ENCODE assay signal across 29 cellular contexts in the genomic region with DNA sequence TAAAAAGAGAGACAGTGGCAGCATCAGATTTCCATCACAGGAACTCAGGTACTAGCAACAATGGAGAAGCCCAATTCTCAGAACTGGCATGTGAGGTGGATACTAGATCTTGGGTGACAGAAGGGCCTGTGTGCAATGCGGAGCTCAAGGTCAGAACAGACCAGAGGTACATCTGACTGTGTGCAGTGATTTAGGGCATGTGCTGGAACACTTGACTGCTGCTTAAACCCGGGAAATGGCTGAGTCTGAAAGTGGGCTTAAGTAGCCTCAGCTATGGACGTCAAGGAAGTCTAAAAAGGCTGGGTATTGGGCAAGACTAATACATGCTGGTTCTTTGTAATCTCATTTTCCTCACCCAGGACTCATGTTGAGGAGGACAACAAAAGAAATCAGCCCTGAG.
"Had no signal": no experiment of that assay in that cellular context is flagged by ENCODE, and none has a peak within 500 bp of the region (broad histone marks: within the 10 kb centered on the region; RNA-seq: fewer than 3 reads in every experiment).

No MANE protein-coding gene starts in this region.

- ATAC-seq: naive thymus-derived CD8-positive, alpha-beta T cell; natural killer cell treated with Interleukin-12 subunit alpha and Interleukin-12 subunit beta and Interleukin-15 and Interleukin-18, amount 100 ng/mL, for 72 hours; psoas muscle; right cardiac atrium; right lobe of liver; stimulated activated memory B cell treated with anti-CD40 and anti-IgM and Interleukin-4, amounts not matched to agents 10 μg/mL and 1 μg/mL and 100 μg/mL, for 72 hours; stimulated activated naive CD8-positive, alpha-beta T cell treated with anti-CD3 and anti-CD28 coated beads, Interleukin-15, amount 100 ng/mL, for 72 hours; stimulated activated naive CD8-positive, alpha-beta T cell treated with anti-CD3 and anti-CD28 coated beads, Interleukin-15, Interleukin-2, amounts not matched to agents 100 U/mL and 50 U/mL, for 24 hours had no signal

- H3K27me3 ChIP-seq: ovary, right lobe of liver, sigmoid colon, suprapubic skin, testis, tibial artery, transverse colon, vagina had no signal

- H3K9me3 ChIP-seq: ovary, psoas muscle, right lobe of liver, sigmoid colon, suprapubic skin, testis, tibial artery, transverse colon, vagina had no signal

- H3K36me3 ChIP-seq: ovary, right lobe of liver, sigmoid colon, suprapubic skin, tibial artery, transverse colon, vagina had no signal

- H2AFZ ChIP-seq: parathyroid adenoma had no signal

- H3K4me3 Mint-ChIP-seq: naive thymus-derived CD8-positive, alpha-beta T cell; natural killer cell treated with Interleukin-12 subunit alpha and Interleukin-12 subunit beta and Interleukin-15 and Interleukin-18, amount 100 ng/mL, for 72 hours; nephron progenitor cell; neural crest cell; stimulated activated memory B cell treated with anti-CD40 and anti-IgM and Interleukin-4, amounts not matched to agents 10 μg/mL and 1 μg/mL and 100 μg/mL, for 72 hours; stimulated activated naive CD8-positive, alpha-beta T cell treated with anti-CD3 and anti-CD28 coated beads, Interleukin-15, amount 100 ng/mL, for 72 hours; type B pancreatic cell had no signal

- H3K27ac ChIP-seq: ovary, parathyroid adenoma, psoas muscle, right lobe of liver, sigmoid colon, suprapubic skin, testis, tibial artery, transverse colon, vagina had no signal

- H3K9ac ChIP-seq: parathyroid adenoma had no signal

- H3K4me1 ChIP-seq: parathyroid adenoma, psoas muscle, right lobe of liver, sigmoid colon, suprapubic skin, vagina had no signal

- DNase-seq: naive thymus-derived CD8-positive, alpha-beta T cell; nephron progenitor cell; occipital lobe; ovary; posterior cingulate gyrus; psoas muscle; right lobe of liver; sigmoid colon; small intestine; stimulated activated CD4-positive, alpha-beta T cell treated with anti-CD3 and anti-CD28 coated beads, Interleukin-15, amount 100 ng/mL, for 24 hours; stimulated activated CD4-positive, alpha-beta T cell treated with anti-CD3 and anti-CD28 coated beads, Interleukin-2, amount 100 ng/mL, for 24 hours; stimulated activated CD4-positive, alpha-beta T cell treated with anti-CD3 and anti-CD28 coated beads, Interleukin-2, amount 100 ng/mL, for 48 hours; stimulated activated CD4-positive, alpha-beta T cell treated with anti-CD3 and anti-CD28 coated beads, Interleukin-4, amount 100 ng/mL, for 24 hours; stimulated activated naive CD4-positive, alpha-beta T cell; stimulated activated naive CD8-positive, alpha-beta T cell treated with anti-CD3 and anti-CD28 coated beads, Interleukin-15, amount 100 ng/mL, for 72 hours; stimulated activated naive CD8-positive, alpha-beta T cell treated with anti-CD3 and anti-CD28 coated beads, Interleukin-15, Interleukin-2, amounts not matched to agents 100 U/mL and 50 U/mL, for 24 hours; substantia nigra; testis; tibial artery; transverse colon had no signal

- H3K4me3 ChIP-seq: ovary, psoas muscle, right lobe of liver, sigmoid colon, suprapubic skin, testis, tibial artery, transverse colon, vagina had no signal

- H3K79me2 ChIP-seq: parathyroid adenoma had no signal

- H3K27ac Mint-ChIP-seq: natural killer cell treated with Interleukin-12 subunit alpha and Interleukin-12 subunit beta and Interleukin-15 and Interleukin-18, amount 100 ng/mL, for 72 hours; nephron progenitor cell; progenitor cell of endocrine pancreas; stimulated activated memory B cell treated with anti-CD40 and anti-IgM and Interleukin-4, amounts not matched to agents 10 μg/mL and 1 μg/mL and 100 μg/mL, for 72 hours; stimulated activated naive CD8-positive, alpha-beta T cell treated with anti-CD3 and anti-CD28 coated beads, Interleukin-15, amount 100 ng/mL, for 72 hours; type B pancreatic cell had no signal

- H3K36me3 Mint-ChIP-seq: stimulated activated memory B cell treated with anti-CD40 and anti-IgM and Interleukin-4, amounts not matched to agents 10 μg/mL and 1 μg/mL and 100 μg/mL, for 72 hours; type B pancreatic cell had no signal

- H3K9me3 Mint-ChIP-seq: naive thymus-derived CD8-positive, alpha-beta T cell; natural killer cell treated with Interleukin-12 subunit alpha and Interleukin-12 subunit beta and Interleukin-15 and Interleukin-18, amount 100 ng/mL, for 72 hours; stimulated activated memory B cell treated with anti-CD40 and anti-IgM and Interleukin-4, amounts not matched to agents 10 μg/mL and 1 μg/mL and 100 μg/mL, for 72 hours had no signal

- H3K4me1 Mint-ChIP-seq: naive thymus-derived CD8-positive, alpha-beta T cell; stimulated activated memory B cell treated with anti-CD40 and anti-IgM and Interleukin-4, amounts not matched to agents 10 μg/mL and 1 μg/mL and 100 μg/mL, for 72 hours; stimulated activated naive CD8-positive, alpha-beta T cell treated with anti-CD3 and anti-CD28 coated beads, Interleukin-15, amount 100 ng/mL, for 72 hours had no signal
